Comparison of ENCODE assay signal across 18 cellular contexts in the genomic region with DNA sequence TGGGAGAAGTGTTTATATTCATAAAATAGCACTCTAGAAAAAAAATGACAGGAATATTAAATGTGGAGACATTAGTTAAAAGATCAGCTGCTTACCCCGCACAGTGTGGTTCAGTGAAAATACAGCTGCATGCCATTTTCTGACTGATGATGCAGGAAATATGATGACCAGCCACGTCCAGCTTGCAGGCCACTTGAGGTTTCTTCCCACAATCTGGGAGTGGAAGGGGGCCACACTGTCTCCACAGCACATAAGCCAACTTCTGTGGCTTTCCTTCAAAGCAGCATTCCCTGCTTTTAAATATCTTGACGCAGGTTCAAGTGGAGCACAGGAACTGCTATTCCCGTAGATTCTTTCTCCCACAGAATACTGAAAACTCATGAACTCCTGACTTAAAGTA.
"Had no signal": no experiment of that assay in that cellular context is flagged by ENCODE, and none has a peak within 500 bp of the region (broad histone marks: within the 10 kb centered on the region; RNA-seq: fewer than 3 reads in every experiment).

No MANE protein-coding gene starts in this region.

- H3K9me3 ChIP-seq: neutrophil had no signal

- H3K27ac ChIP-seq: neutrophil, VCaP had no signal

- ATAC-seq: activated CD4-positive, alpha-beta T cell treated with anti-CD3 and anti-CD28 coated beads for 36 hours; activated T-cell treated with anti-CD3 and anti-CD28 coated beads, Interleukin-2, amount 50 U/mL, for 72 hours; right cardiac atrium had no signal

- H3K27me3 ChIP-seq: neutrophil had no signal

- H3K36me3 ChIP-seq: neutrophil had no signal

- DNase-seq: activated CD4-positive, alpha-beta memory T cell treated with anti-CD3 and anti-CD28 coated beads, Interleukin-2, amount 10 ng/mL, durations not matched to agents 7 days and 5 days; activated CD4-positive, alpha-beta T cell treated with anti-CD3 and anti-CD28 coated beads for 36 hours; activated gamma-delta T cell treated with Interleukin-2 at 50 U/mL for 16 hours; activated naive CD8-positive, alpha-beta T cell treated with anti-CD3 and anti-CD28 coated beads, Interleukin-2, amount 10 ng/mL, durations not matched to agents 7 days and 5 days; activated T-cell treated with anti-CD3 and anti-CD28 coated beads, Interleukin-2, amount 50 U/mL, for 72 hours; anterior cingulate cortex; caudate nucleus; cortex of kidney; effector CD8-positive, alpha-beta T cell; foreskin fibroblast; head of caudate nucleus; right cardiac atrium; stimulated activated CD4-positive, alpha-beta T cell treated with anti-CD3 and anti-CD28 coated beads, Interleukin-2, amount 100 ng/mL, for 24 hours; stimulated activated naive B cell treated with anti-CD40 and anti-IgM and Interleukin-4, amounts not matched to agents 10 μg/mL and 1 μg/mL and 100 μg/mL, for 72 hours; substantia nigra; T1000 had no signal
